ENCODE assay signal across 1 cellular context in genomic region chr11:73875380-73875779, GRCh38.
TF ChIP-seq lines count a peak whose summit lies in the region.

No MANE protein-coding gene starts in this region.

TF ChIP-seq in GM12878, 131 proteins besides CTCF, POLR2A, EP300 and RAD21:
- TF ChIP-seq ZNF622 (IDR thresholded peaks at IDR 0.05) = no peak
- TF ChIP-seq ATF3 (IDR thresholded peaks at IDR 0.05; ENCODE audit: borderline replicate concordance, extremely low read depth, low read depth, low read length) = no peak
- TF ChIP-seq RELA (IDR thresholded peaks at IDR 0.05; ENCODE audit: borderline replicate concordance, partially characterized antibody) = no peak
- no peak for TF ChIP-seq IKZF2 (IDR thresholded peaks at IDR 0.05)
- no peak for TF ChIP-seq POU2F2 (IDR thresholded peaks at IDR 0.05; ENCODE audit: borderline replicate concordance, low read depth, low read length)
- no peak for TF ChIP-seq IKZF1 (conservative IDR thresholded peaks at IDR 0.05)
- TF ChIP-seq CEBPZ (IDR thresholded peaks at IDR 0.05; ENCODE audit: low read depth, low read length) = no peak
- TF ChIP-seq CHD4 (IDR thresholded peaks at IDR 0.05) = no peak
- TF ChIP-seq ESRRA (IDR thresholded peaks at IDR 0.05; ENCODE audit: low read length) = no peak
- TF ChIP-seq WRNIP1 (IDR thresholded peaks at IDR 0.05; ENCODE audit: borderline replicate concordance, low read depth, low read length) = no peak
- TF ChIP-seq SMAD1 (IDR thresholded peaks at IDR 0.05; ENCODE audit: low read depth, partially characterized antibody) = no peak
- no peak for TF ChIP-seq NBN (IDR thresholded peaks at IDR 0.05)
- no peak for TF ChIP-seq RAD51 (IDR thresholded peaks at IDR 0.05)
- no peak for TF ChIP-seq EZH2 (IDR thresholded peaks at IDR 0.05; ENCODE audit: borderline replicate concordance, control insufficient read depth, low read depth, low read length)
- TF ChIP-seq POLR2AphosphoS2 (IDR thresholded peaks at IDR 0.05; ENCODE audit: low read depth, low read length) = no peak
- no peak for TF ChIP-seq BRCA1 (IDR thresholded peaks at IDR 0.05; ENCODE audit: low read depth, low read length)
- no peak for TF ChIP-seq PRDM15 (CRISPR knock-in tag; IDR thresholded peaks at IDR 0.05)
- no peak for TF ChIP-seq MLLT1 (IDR thresholded peaks at IDR 0.05)
